ENCODE assay signal across 31 cellular contexts in the genomic region with DNA sequence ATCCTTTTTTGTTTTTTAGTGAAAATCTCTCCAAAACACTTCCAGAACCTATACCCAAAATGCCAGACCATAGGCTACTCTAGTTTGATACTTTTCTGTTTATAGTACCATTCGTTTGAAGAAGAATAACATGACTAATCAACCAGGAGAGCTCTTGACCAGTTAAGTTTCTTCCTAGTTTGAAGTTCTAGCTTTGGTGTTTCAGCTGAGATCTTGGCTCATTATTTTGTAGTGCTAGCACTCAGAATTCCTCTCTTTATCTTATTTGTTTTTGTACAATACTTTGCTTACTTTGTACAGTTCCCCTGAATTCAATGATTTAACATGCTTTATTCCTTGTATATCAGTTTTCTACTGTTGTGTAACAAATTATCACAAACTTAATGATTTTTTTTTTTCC.
"Had no signal": no experiment of that assay in that cellular context is flagged by ENCODE, and none has a peak within 500 bp of the region (broad histone marks: within the 10 kb centered on the region; RNA-seq: fewer than 3 reads in every experiment).

No MANE protein-coding gene starts in this region.

- H3K4me3 ChIP-seq: MG63, PC-9, SJCRH30, SK-N-MC had no signal

- H3K9me3 ChIP-seq: MG63, SJCRH30 had no signal

- H3K4me2 ChIP-seq: PC-9 had no signal

- DNase-seq: Kasumi-1, NCI-H1048, NCI-H1092 treated with DMSO at 0.1 percent for 48 hours, NCI-H1105 treated with DMSO at 0.1 percent for 48 hours, NCI-H1417, NCI-H1436, NCI-H146, NCI-H1694, NCI-H187, NCI-H1930, NCI-H2029 treated with DMSO at 0.1 percent for 48 hours, NCI-H2081 treated with DMSO at 0.1 percent for 48 hours, NCI-H2107, NCI-H2171, NCI-H446 treated with DMSO at 0.1 percent for 48 hours, NCI-H510A, NCI-H524, NCI-H526, NCI-H748 treated with DMSO at 0.1 percent for 48 hours, NCI-H82, PC-9, SHP77, SIG-M5, SJCRH30, T-cell had no signal

- H3K27ac ChIP-seq: PC-9, RWPE1, SJCRH30, SK-N-MC had no signal

- H2AFZ ChIP-seq: PC-9 had no signal

- H3K27me3 ChIP-seq: MG63, SJCRH30 had no signal

- H3K4me1 ChIP-seq: SJCRH30 had no signal

- H3K36me3 ChIP-seq: MG63, SJCRH30 had no signal

- ATAC-seq: Panc1, Right ventricle myocardium inferior, SK-N-SH treated with all-trans-retinoic acid at 6 μM for 48 hours, T-cell had no signal
